In genomic region chr2:207135340-207135739, GRCh38 we compare ENCODE assay signal across 9 cellular contexts. TPM values are rescaled to one million over a fixed set of nuclear protein-coding genes. Genes with fewer than 3 reads are reported as not detected.
DNase-seq lines count a peak whose midpoint lies in the region; ATAC-seq and TF ChIP-seq lines count a peak whose summit lies in the region.
"Had no signal": no experiment of that assay in that cellular context is flagged by ENCODE, and none has a peak within 500 bp of the region (broad histone marks: within the 10 kb centered on the region; RNA-seq: fewer than 3 reads in every experiment).

No MANE protein-coding gene starts in this region.

- H4K20me1 ChIP-seq in PC-3 (ENCODE audit: low read length) (no peaks in the 10 kb centered on the region), neural cell (ENCODE audit: insufficient read depth) (peaks cover 65% of the 10 kb centered on the region)

- H2AFZ ChIP-seq in PC-3 (ENCODE audit: low read length) (no peak overlapping the region), neural cell (ENCODE audit: low read depth, low read length) (no peak overlapping the region)

- TF ChIP-seq CTCF in AG10803 (conservative IDR thresholded peaks at IDR 0.05; ENCODE audit: low read length) = no peak
- no peak for TF ChIP-seq CTCF in PC-3 (conservative IDR thresholded peaks at IDR 0.05; ENCODE audit: low read depth, low read length)
- no peak for TF ChIP-seq CTCF in coronary artery (IDR thresholded peaks at IDR 0.05)
- TF ChIP-seq CTCF in neural cell (IDR thresholded peaks at IDR 0.05; ENCODE audit: poor library complexity, severe bottlenecking) = no peak

- H3K27me3 ChIP-seq in PC-3 (ENCODE audit: low read length) (no peaks in the 10 kb centered on the region), neural cell (ENCODE audit: insufficient read depth, low read depth, low read length) (no peaks in the 10 kb centered on the region)
- H3K27me3 ChIP-seq: Peyer's patch had no signal

- no peak overlapping the region for H3K9ac ChIP-seq in PC-3 (ENCODE audit: low read length)
- no peak overlapping the region for H3K9ac ChIP-seq in neural cell (ENCODE audit: low read length)

- BruUV-seq in PC-3 (replicated peaks; lab: Mats Ljungman, UMichigan) = no TSS peak

- H3K36me3 ChIP-seq in PC-3 (ENCODE audit: low read depth, low read length) (no peaks in the 10 kb centered on the region), neural cell (ENCODE audit: insufficient read depth, low read length) (peaks cover 4% of the 10 kb centered on the region)
- H3K36me3 ChIP-seq: Peyer's patch had no signal

- CTCF ChIA-PET in PC-3 (lab: Charles Lee) = no interaction called here

- TF ChIP-seq RAD21 in neural cell (conservative IDR thresholded peaks at IDR 0.05) = no peak

- H3K4me2 ChIP-seq in PC-3 (ENCODE audit: low read length) = peak overlapping the region; percentile 39
- no peak overlapping the region for H3K4me2 ChIP-seq in neural cell (ENCODE audit: low read length)

- no peak overlapping the region for H3K4me3 ChIP-seq in AG10803 (ENCODE audit: low read length)
- H3K4me3 ChIP-seq in PC-3 (ENCODE audit: low read length) = no peak overlapping the region
- no peak overlapping the region for H3K4me3 ChIP-seq in coronary artery
- H3K4me3 ChIP-seq in neural cell (ENCODE audit: low read length) = peak overlapping the region; percentile 47
- H3K4me3 ChIP-seq: Peyer's patch had no signal

- H3K27ac ChIP-seq in PC-3 (ENCODE audit: low read length) (peak overlapping the region; percentile 41), coronary artery (peak overlapping the region; percentile 3 to 28), neural cell (ENCODE audit: low read length) (no peak overlapping the region)

- POLR2A ChIA-PET in PC-3 (lab: Charles Lee; ENCODE audit: unreplicated experiment) = interaction anchor here (0.6 kb wide), 1 partner anchor 167 kb away, joined by 5 read pairs; no protein-coding TSS in a partner anchor

- intact Hi-C loops in PC-3 (cut with micrococcal nuclease) = no loop called here

- peak; percentile 56 for DNase-seq in AG10803 (ENCODE audit: low read depth)
- peak; percentile 76 for DNase-seq in PC-3
- DNase-seq in coronary artery (ENCODE audit: low spot score) = no peak
- no peak for DNase-seq in activated CD8-positive, alpha-beta memory T cell treated with anti-CD3 and anti-CD28 coated beads, Interleukin-2, amount 50 U/mL, for 4 hours
- DNase-seq in DMS 273 (lab: John Stamatoyannopoulos, UW; ENCODE audit: unreplicated experiment) = no peak
- DNase-seq in germinal center (ENCODE audit: low spot score) = no peak
- DNase-seq in middle frontal gyrus (ENCODE audit: extremely low spot score, low spot score) = no peak
- DNase-seq: Peyer's patch had no signal

- ATAC-seq in PC-3 = peak; percentile 31; the same call in 1 of the 2 replicates

- H3K9me3 ChIP-seq in PC-3 (ENCODE audit: low read length) = no peaks in the 10 kb centered on the region
- no peaks in the 10 kb centered on the region for H3K9me3 ChIP-seq in neural cell (ENCODE audit: low read length)
- H3K9me3 ChIP-seq: Peyer's patch had no signal

- no peaks in the 10 kb centered on the region for H3F3A ChIP-seq in PC-3 (ENCODE audit: low read length, unreplicated experiment)
- H3F3A ChIP-seq in neural cell (ENCODE audit: insufficient read depth, low read length, poor library complexity, severe bottlenecking) = peaks cover 6% of the 10 kb centered on the region

- H3K79me2 ChIP-seq in PC-3 (ENCODE audit: low read length) (peaks cover 9% of the 10 kb centered on the region; the same call in 1 of the 2 replicates), neural cell (replicated peaks; ENCODE audit: insufficient read depth, low read length) (peaks cover 100% of the 10 kb centered on the region)

- peaks cover 34% of the 10 kb centered on the region for H3K4me1 ChIP-seq in PC-3 (ENCODE audit: insufficient read depth, low read length)

- TF ChIP-seq EP300 in neural cell (conservative IDR thresholded peaks at IDR 0.05; ENCODE audit: poor library complexity, severe bottlenecking) = no peak

- H3K9me2 ChIP-seq in PC-3 (replicated peaks; ENCODE audit: low read length) (no peaks in the 10 kb centered on the region), neural cell (ENCODE audit: insufficient read depth, low read length) (no peaks in the 10 kb centered on the region)

TF ChIP-seq in neural cell, 6 proteins besides CTCF, POLR2A, EP300 and RAD21:
- TF ChIP-seq TAF1 (IDR thresholded peaks at IDR 0.05; ENCODE audit: low read depth) (no peak), POLR2AphosphoS5 (IDR thresholded peaks at IDR 0.05) (peak; percentile 16)

RNA-seq across cellular contexts. Expression of gene KLF7, which starts 30.4 kb away (rescaled TPM):
- total RNA-seq in PC-3 (2014; rRNA removed) = 4.0 and 5.6 TPM in 2 replicates
- 28.1 and 31.5 TPM in 2 replicates for polyA plus RNA-seq in neural cell
- 102 and 141 TPM in 2 replicates for polyA minus RNA-seq in neural cell

Comparison
In these comparisons a context has a peak if more than half of its experiments do, and no peak if none do; other contexts are left out.
1. DNase-seq: peak in AG10803 (single experiment) and PC-3 (single experiment); none in coronary artery (single experiment), activated CD8-positive, alpha-beta memory T cell treated with anti-CD3 and anti-CD28 coated beads, Interleukin-2, amount 50 U/mL, for 4 hours (single experiment), DMS 273 (single experiment), germinal center (single experiment) and middle frontal gyrus (single experiment).